Comparison of ENCODE assay signal across 12 cellular contexts in genomic region chr12:30515351-30515750, GRCh38.
DNase-seq lines count a peak whose midpoint lies in the region; ATAC-seq and TF ChIP-seq lines count a peak whose summit lies in the region.
"Had no signal": no experiment of that assay in that cellular context is flagged by ENCODE, and none has a peak within 500 bp of the region (broad histone marks: within the 10 kb centered on the region; RNA-seq: fewer than 3 reads in every experiment).

No MANE protein-coding gene starts in this region.

- H3K79me2 ChIP-seq in hepatocyte, result no peaks in the 10 kb centered on the region

- 50% methylated on average over 2 of the region's 2 CpGs for WGBS in hepatocyte (ENCODE audit: low lambda C conversion rate, missing lambda C conversion rate)

- no peaks in the 10 kb centered on the region for H3K36me3 ChIP-seq in hepatocyte (replicated peaks; ENCODE audit: insufficient read depth, low read depth)
- no peaks in the 10 kb centered on the region for H3K36me3 ChIP-seq in CD8-positive, alpha-beta T cell (ENCODE audit: insufficient read depth, low read length)
- H3K36me3 ChIP-seq: BLaER1 treated with 17β-estradiol and CSF1 and Interleukin-3, amounts not matched to agents 10 nM and 100 nM had no signal

- no peaks in the 10 kb centered on the region for H4K20me1 ChIP-seq in hepatocyte (ENCODE audit: insufficient read depth, poor library complexity, severe bottlenecking)
- H4K20me1 ChIP-seq: BLaER1 treated with 17β-estradiol and CSF1 and Interleukin-3, amounts not matched to agents 10 nM and 100 nM had no signal

- DNase-seq in Right ventricle myocardium superior (no peak), Right ventricle myocardium inferior (ENCODE audit: missing footprints) (no peak), RPMI7951 (ENCODE audit: low read depth) (peak; percentile 4), hepatocyte (ENCODE audit: low spot score) (peak; percentile 30), type B pancreatic cell (ENCODE audit: extremely low spot score, unreplicated experiment) (no peak), LoVo (ENCODE audit: low spot score) (no peak)
- DNase-seq in activated T-cell treated with anti-CD3 and anti-CD28 coated beads, Interleukin-2, amount 50 U/mL, for 48 hours, result no peak
- no peak for DNase-seq in CD8-positive, alpha-beta T cell
- DNase-seq: activated CD4-positive, alpha-beta T cell treated with anti-CD3 and anti-CD28 coated beads, Interleukin-2, amount 50 U/mL, for 48 hours; hypothalamus had no signal

- peaks cover 17% of the 10 kb centered on the region for H3K4me1 Mint-ChIP-seq in type B pancreatic cell (ENCODE audit: unreplicated experiment)
- H3K4me1 Mint-ChIP-seq in CD8-positive, alpha-beta T cell (ENCODE audit: low read depth), result no peaks in the 10 kb centered on the region
- H3K4me1 Mint-ChIP-seq: stimulated activated memory B cell treated with anti-CD40 and anti-IgM and Interleukin-4, amounts not matched to agents 10 μg/mL and 1 μg/mL and 100 μg/mL, for 72 hours had no signal

- no peak overlapping the region for H2AFZ ChIP-seq in hepatocyte

- H3K4me3 ChIP-seq in hepatocyte, result no peak overlapping the region
- H3K4me3 ChIP-seq in CD8-positive, alpha-beta T cell (ENCODE audit: low read depth, low read length), result no peak overlapping the region
- H3K4me3 ChIP-seq: BLaER1 treated with 17β-estradiol and CSF1 and Interleukin-3, amounts not matched to agents 10 nM and 100 nM had no signal

- CTCF ChIA-PET in CD8-positive, alpha-beta T cell (lab: Charles Lee), result no interaction called here

- H3K4me2 ChIP-seq in hepatocyte, result no peak overlapping the region
- H3K4me2 ChIP-seq: BLaER1 treated with 17β-estradiol and CSF1 and Interleukin-3, amounts not matched to agents 10 nM and 100 nM had no signal

- no peaks in the 10 kb centered on the region for H3K27me3 Mint-ChIP-seq in type B pancreatic cell
- peaks cover 5% of the 10 kb centered on the region for H3K27me3 Mint-ChIP-seq in CD8-positive, alpha-beta T cell (ENCODE audit: low read depth)
- H3K27me3 Mint-ChIP-seq: stimulated activated memory B cell treated with anti-CD40 and anti-IgM and Interleukin-4, amounts not matched to agents 10 μg/mL and 1 μg/mL and 100 μg/mL, for 72 hours had no signal

- intact Hi-C loops in Right ventricle myocardium superior (cut with DNase I), result no loop called here
- intact Hi-C loops in Right ventricle myocardium inferior (cut with DNase I), result no loop called here
- intact Hi-C loops in CD8-positive, alpha-beta T cell (cut with DNase I, micrococcal nuclease), result no loop called here

- H3K9me3 ChIP-seq in hepatocyte (ENCODE audit: low read depth), result no peaks in the 10 kb centered on the region
- H3K9me3 ChIP-seq in CD8-positive, alpha-beta T cell (ENCODE audit: low read length), result no peaks in the 10 kb centered on the region
- H3K9me3 ChIP-seq: BLaER1 treated with 17β-estradiol and CSF1 and Interleukin-3, amounts not matched to agents 10 nM and 100 nM had no signal

- ATAC-seq in Right ventricle myocardium superior (ENCODE audit: poor library complexity) (peak; percentile 45), Right ventricle myocardium inferior (no peak)
- ATAC-seq in CD8-positive, alpha-beta T cell, result no peak
- ATAC-seq: stimulated activated memory B cell treated with anti-CD40 and anti-IgM and Interleukin-4, amounts not matched to agents 10 μg/mL and 1 μg/mL and 100 μg/mL, for 72 hours had no signal

- no peak overlapping the region for H3K27ac Mint-ChIP-seq in type B pancreatic cell
- H3K27ac Mint-ChIP-seq in CD8-positive, alpha-beta T cell, result no peak overlapping the region
- H3K27ac Mint-ChIP-seq: stimulated activated memory B cell treated with anti-CD40 and anti-IgM and Interleukin-4, amounts not matched to agents 10 μg/mL and 1 μg/mL and 100 μg/mL, for 72 hours had no signal

- no peak overlapping the region for H3K27ac ChIP-seq in hepatocyte
- H3K27ac ChIP-seq in CD8-positive, alpha-beta T cell (ENCODE audit: low read depth, low read length), result no peak overlapping the region
- H3K27ac ChIP-seq: BLaER1 treated with 17β-estradiol and CSF1 and Interleukin-3, amounts not matched to agents 10 nM and 100 nM had no signal

- POLR2A ChIA-PET in CD8-positive, alpha-beta T cell (lab: Charles Lee), result no interaction called here

- no peaks in the 10 kb centered on the region for H3K9me3 Mint-ChIP-seq in type B pancreatic cell
- H3K9me3 Mint-ChIP-seq in CD8-positive, alpha-beta T cell, result no peaks in the 10 kb centered on the region
- H3K9me3 Mint-ChIP-seq: stimulated activated memory B cell treated with anti-CD40 and anti-IgM and Interleukin-4, amounts not matched to agents 10 μg/mL and 1 μg/mL and 100 μg/mL, for 72 hours had no signal

- H3K9me2 ChIP-seq in hepatocyte (replicated peaks; ENCODE audit: insufficient read depth), result no peaks in the 10 kb centered on the region

- TF ChIP-seq CTCF in hepatocyte (IDR thresholded peaks at IDR 0.05; ENCODE audit: poor library complexity) (peak; percentile 62), type B pancreatic cell (conservative IDR thresholded peaks at IDR 0.05) (peak; percentile 68)
- no peak for TF ChIP-seq CTCF in CD8-positive, alpha-beta T cell (IDR thresholded peaks at IDR 0.05)

- H3K36me3 Mint-ChIP-seq in type B pancreatic cell, result peaks cover 3% of the 10 kb centered on the region
- H3K36me3 Mint-ChIP-seq in CD8-positive, alpha-beta T cell, result no peaks in the 10 kb centered on the region
- H3K36me3 Mint-ChIP-seq: stimulated activated memory B cell treated with anti-CD40 and anti-IgM and Interleukin-4, amounts not matched to agents 10 μg/mL and 1 μg/mL and 100 μg/mL, for 72 hours had no signal

- no peaks in the 10 kb centered on the region for H3K27me3 ChIP-seq in hepatocyte
- no peaks in the 10 kb centered on the region for H3K27me3 ChIP-seq in CD8-positive, alpha-beta T cell (ENCODE audit: insufficient read depth, low read length)
- H3K27me3 ChIP-seq: BLaER1 treated with 17β-estradiol and CSF1 and Interleukin-3, amounts not matched to agents 10 nM and 100 nM had no signal

- no peaks in the 10 kb centered on the region for H3K4me1 ChIP-seq in hepatocyte (ENCODE audit: insufficient read depth)
- no peaks in the 10 kb centered on the region for H3K4me1 ChIP-seq in CD8-positive, alpha-beta T cell (ENCODE audit: insufficient read depth, low read length)
- H3K4me1 ChIP-seq: BLaER1 treated with 17β-estradiol and CSF1 and Interleukin-3, amounts not matched to agents 10 nM and 100 nM had no signal

- H3K4me3 Mint-ChIP-seq in type B pancreatic cell, result no peak overlapping the region
- H3K4me3 Mint-ChIP-seq in CD8-positive, alpha-beta T cell, result no peak overlapping the region
- H3K4me3 Mint-ChIP-seq: stimulated activated memory B cell treated with anti-CD40 and anti-IgM and Interleukin-4, amounts not matched to agents 10 μg/mL and 1 μg/mL and 100 μg/mL, for 72 hours had no signal

Comparison
In these comparisons a context has a peak if more than half of its experiments do, and no peak if none do; other contexts are left out.
1. DNase-seq: peak in RPMI7951 (single experiment) and hepatocyte (single experiment); none in Right ventricle myocardium superior (single experiment), Right ventricle myocardium inferior (single experiment), type B pancreatic cell (single experiment), LoVo (single experiment), activated T-cell treated with anti-CD3 and anti-CD28 coated beads, Interleukin-2, amount 50 U/mL, for 48 hours (0 of 2) and CD8-positive, alpha-beta T cell (0 of 7).